Comparison of ENCODE assay signal across 8 cellular contexts in genomic region chr1:155084722-155085503, GRCh38. TPM values are rescaled to one million over a fixed set of nuclear protein-coding genes. Genes with fewer than 3 reads are reported as not detected.
DNase-seq lines count a peak whose midpoint lies in the region; ATAC-seq and TF ChIP-seq lines count a peak whose summit lies in the region.

No MANE protein-coding gene starts in this region.

- intact Hi-C loops in spleen (cut with DNase I; ENCODE audit: low total_unique reads) = no loop called here

- POLR2A ChIA-PET in WTC11 (lab: Charles Lee) = interaction anchor here (0.6 to 1.3 kb wide), 7 partner anchors 15 to 111 kb away, joined by 3 to 10 read pairs (median 4); partner anchors contain the start of genes EFNA4 and KRTCAP2

- peak; percentile 58 for TF ChIP-seq POLR2A in GM18951 (IDR thresholded peaks at IDR 0.05; ENCODE audit: extremely low read depth, insufficient read depth, insufficient read length)
- TF ChIP-seq POLR2A in spleen (IDR thresholded peaks at IDR 0.05) = no peak

- ATAC-seq in HG03196 (IDR thresholded peaks at IDR 0.05; ENCODE audit: unreplicated experiment) (peak; percentile 66), WTC11 (peak; percentile 67)

- peak overlapping the region; percentile 82 for H3K27ac ChIP-seq in caudate nucleus (ENCODE audit: low read depth, low read length)
- peak overlapping the region; percentile 80 to 95 (median 90) for H3K27ac ChIP-seq in spleen

- H3K4me3 Mint-ChIP-seq in WTC11 = peak overlapping the region; percentile 95

- peak overlapping the region; percentile 71 to 91 (median 84) for H3K4me3 ChIP-seq in spleen

- H3K36me3 ChIP-seq in spleen = no peaks in the 10 kb centered on the region

- CTCF ChIA-PET in WTC11 (lab: Charles Lee) = interaction anchor here (0.6 to 3.1 kb wide), 79 partner anchors 9 to 604 kb away, joined by 3 to 156 read pairs (median 5); partner anchors contain the start of genes ADAM15, CKS1B, DPM3 and EFNA1

- 1% methylated on average over 40 to 67 of the region's 67 CpGs for WGBS in spleen, 5 donors

- H3K27me3 ChIP-seq in spleen (replicated peaks in 1 of 7) = peaks cover 24 to 47% (median 46%) of the 10 kb centered on the region in 7 donors

- peaks cover 35% of the 10 kb centered on the region for H3K4me1 Mint-ChIP-seq in WTC11

- peaks cover 48 to 75% (median 66%) of the 10 kb centered on the region in 6 donors for H3K4me1 ChIP-seq in spleen

- no peaks in the 10 kb centered on the region for H3K9me3 ChIP-seq in spleen

- TF ChIP-seq CTCF in AG09319 (IDR thresholded peaks at IDR 0.05; ENCODE audit: low read depth, low read length) (peak; percentile 92), WTC11 (IDR thresholded peaks at IDR 0.05) (peak; percentile 90), spleen (IDR thresholded peaks at IDR 0.05 in 8 of 11, conservative IDR thresholded peaks at IDR 0.05 in 3 of 11) (peak; percentile 95 to 99 (median 98))

- in situ Hi-C loops in GM18951 (cut with MboI; ENCODE audit: low sequenced_read_pairs, unreplicated experiment) = loop anchor here (5.0 kb wide), 1 partner anchor 87 kb away; the partner anchor contains the start of genes KRTCAP2 and TRIM46

- H3K9me3 Mint-ChIP-seq in WTC11 = no peaks in the 10 kb centered on the region

- peaks cover 45% of the 10 kb centered on the region for H3K27me3 Mint-ChIP-seq in WTC11 (ENCODE audit: low read depth)

- H3K27ac Mint-ChIP-seq in WTC11 = peak overlapping the region; percentile 74

- no peaks in the 10 kb centered on the region for H3K36me3 Mint-ChIP-seq in WTC11

- peak; percentile 79 for DNase-seq in AG09319 (ENCODE audit: extremely low read depth, low read depth)
- peak; percentile 97 for DNase-seq in NCI-H2227 treated with DMSO at 0.1 percent for 48 hours (lab: John Stamatoyannopoulos, UW)
- DNase-seq in WTC11 (ENCODE audit: low spot score) = peak; percentile 97
- peak in 60 of 61 donors; percentile 62 to 96 (median 90) for DNase-seq in caudate nucleus (lab: John Stamatoyannopoulos, UW)
- peak; percentile 93 for DNase-seq in iris pigment epithelial cell (ENCODE audit: low read depth)
- peak; percentile 98 for DNase-seq in spleen

TF ChIP-seq in WTC11, 78 proteins besides CTCF, POLR2A, EP300 and RAD21 (continues in another document):
- no peak; the same call in 1 of the 2 replicates for TF ChIP-seq FOXK1 (CRISPR knock-in tag; IDR thresholded peaks at IDR 0.05)
- TF ChIP-seq, protein P1, sequence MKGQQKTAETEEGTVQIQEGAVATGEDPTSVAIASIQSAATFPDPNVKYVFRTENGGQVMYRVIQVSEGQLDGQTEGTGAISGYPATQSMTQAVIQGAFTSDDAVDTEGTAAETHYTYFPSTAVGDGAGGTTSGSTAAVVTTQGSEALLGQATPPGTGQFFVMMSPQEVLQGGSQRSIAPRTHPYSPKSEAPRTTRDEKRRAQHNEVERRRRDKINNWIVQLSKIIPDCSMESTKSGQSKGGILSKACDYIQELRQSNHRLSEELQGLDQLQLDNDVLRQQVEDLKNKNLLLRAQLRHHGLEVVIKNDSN (CRISPR knock-in tag; IDR thresholded peaks at IDR 0.05) = no peak; the same call in 1 of the 2 replicates
- no peak for TF ChIP-seq JUN (CRISPR knock-in tag; IDR thresholded peaks at IDR 0.05)
- TF ChIP-seq ATF6 (CRISPR knock-in tag; IDR thresholded peaks at IDR 0.05) = no peak
- TF ChIP-seq ERG (CRISPR knock-in tag; IDR thresholded peaks at IDR 0.05) = no peak
- peak; percentile 92 for TF ChIP-seq ZNF138 (CRISPR knock-in tag; conservative IDR thresholded peaks at IDR 0.05)
- TF ChIP-seq NFYB (CRISPR knock-in tag; conservative IDR thresholded peaks at IDR 0.05; ENCODE audit: low read depth) = no peak
- no peak for TF ChIP-seq FOXJ3 (CRISPR knock-in tag; IDR thresholded peaks at IDR 0.05; ENCODE audit: borderline replicate concordance)
- no peak; the same call in 1 of the 2 replicates for TF ChIP-seq MYBL2 (CRISPR knock-in tag; IDR thresholded peaks at IDR 0.05)
- TF ChIP-seq SOX15 (CRISPR knock-in tag; IDR thresholded peaks at IDR 0.05) = no peak
- no peak for TF ChIP-seq ZMAT4 (CRISPR knock-in tag; IDR thresholded peaks at IDR 0.05)
- no peak for TF ChIP-seq RORB (CRISPR knock-in tag; IDR thresholded peaks at IDR 0.05)
- no peak for TF ChIP-seq CREM (CRISPR knock-in tag; IDR thresholded peaks at IDR 0.05)
- TF ChIP-seq NR1H2 (CRISPR knock-in tag; IDR thresholded peaks at IDR 0.05) = no peak
- TF ChIP-seq NR3C1 (CRISPR knock-in tag; conservative IDR thresholded peaks at IDR 0.05; ENCODE audit: low read depth) = no peak
- TF ChIP-seq OVOL2 (CRISPR knock-in tag; IDR thresholded peaks at IDR 0.05; ENCODE audit: borderline replicate concordance) = no peak
- TF ChIP-seq PRDM15 (CRISPR knock-in tag; IDR thresholded peaks at IDR 0.05) = peak; percentile 80

RNA-seq across cellular contexts. Expression of gene EFNA3, which starts 6.3 kb away (rescaled TPM):
- total RNA-seq in WTC11 (2021) (12.5 to 15.4 TPM (median 15.4 TPM) in 3 replicates), spleen (1 to 10 TPM in 6 of 7 donors, not detected in 1; 1.6 to 4.3 (median 2.4) TPM)
- polyA plus RNA-seq in spleen = 1 to 10 TPM; 1.4 to 2.0 (median 1.7) TPM

RNA-seq across cellular contexts. Expression of gene EFNA4, which starts 21.4 kb away (rescaled TPM):
- 19.5 to 22.7 TPM (median 22.3 TPM) in 3 replicates for total RNA-seq in WTC11 (2021)
- total RNA-seq in spleen = 1 to 10 TPM; 4.6 to 7.7 (median 6.0) TPM
- 1 to 10 TPM; 7.3 to 9.5 (median 8.7) TPM for polyA plus RNA-seq in spleen

RNA-seq across cellular contexts. Expression of gene ADAM15, which starts 33.8 kb away (rescaled TPM):
- 32.1 to 38.4 TPM (median 33.2 TPM) in 3 replicates for total RNA-seq in WTC11 (2021)
- total RNA-seq in spleen = 100 to 1,000 TPM in 2 of 7 donors, 10 to 100 TPM in 5; 70.8 to 205 (median 84.6) TPM
- 100 to 1,000 TPM in 2 of 3 donors, 10 to 100 TPM in 1; 76.4 to 313 (median 286) TPM for polyA plus RNA-seq in spleen

RNA-seq across cellular contexts. Expression of gene EFNA1, which starts 42.8 kb away (rescaled TPM):
- 6.0 to 7.3 TPM (median 6.5 TPM) in 3 replicates for total RNA-seq in WTC11 (2021)
- total RNA-seq in spleen = 10 to 100 TPM in 5 of 7 donors, 1 to 10 TPM in 2; 8.0 to 19.4 (median 10.3) TPM
- 1 to 10 TPM; 3.7 to 8.0 (median 7.8) TPM for polyA plus RNA-seq in spleen

RNA-seq across cellular contexts. Expression of gene SLC50A1, which starts 50.7 kb away (rescaled TPM):
- total RNA-seq in WTC11 (2021) = 39.0 to 47.8 TPM (median 46.0 TPM) in 3 replicates
- total RNA-seq in spleen = 10 to 100 TPM; 28.4 to 41.4 (median 38.2) TPM
- 10 to 100 TPM; 60.1 to 73.8 (median 72.5) TPM for polyA plus RNA-seq in spleen

Comparison
In these comparisons a context has a peak if more than half of its experiments do, and no peak if none do; other contexts are left out.
1. Peak in every context shown above with its lines: DNase-seq, ATAC-seq, H3K4me3 ChIP-seq and H3K27ac ChIP-seq.